ENCODE assay signal across 8 cellular contexts in the genomic region with DNA sequence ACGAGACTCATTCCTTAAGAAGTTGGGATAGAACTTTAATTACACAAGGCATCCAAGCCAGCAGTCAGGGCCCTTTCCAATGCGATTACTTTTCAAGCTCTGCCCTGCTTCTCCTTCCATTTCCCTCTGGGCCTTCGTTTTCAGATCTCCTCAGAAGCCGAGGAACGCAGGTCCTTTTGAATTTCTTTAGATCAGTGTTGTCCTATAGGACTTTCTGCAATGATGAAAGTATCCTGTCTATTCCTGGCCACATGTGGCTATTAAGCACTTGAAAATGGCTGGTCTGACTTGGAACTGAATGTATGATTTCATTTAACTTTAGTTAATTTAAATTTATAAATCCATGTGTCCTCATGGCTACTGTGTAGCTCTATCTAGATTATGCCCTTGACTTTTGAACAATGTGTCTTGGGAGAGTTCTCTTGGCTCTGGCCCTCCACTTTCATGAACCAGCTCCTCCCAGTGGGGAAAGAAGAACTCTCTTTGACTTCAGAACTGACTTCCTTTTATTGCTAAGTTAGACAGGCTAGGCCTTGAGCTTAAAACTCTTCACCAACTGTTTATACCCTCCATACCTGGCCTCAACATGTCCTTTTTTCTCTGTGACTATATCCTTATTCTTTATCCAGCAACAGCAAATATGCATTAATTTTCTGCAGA. TPM values are rescaled to one million over a fixed set of nuclear protein-coding genes. Genes with fewer than 3 reads are reported as not detected.
DNase-seq lines count a peak whose midpoint lies in the region; ATAC-seq and TF ChIP-seq lines count a peak whose summit lies in the region.

No MANE protein-coding gene starts in this region.

- no peaks in the 10 kb centered on the region for H3K27me3 ChIP-seq in BLaER1
- no peaks in the 10 kb centered on the region for H3K27me3 ChIP-seq in ascending aorta
- no peaks in the 10 kb centered on the region for H3K27me3 ChIP-seq in aorta (ENCODE audit: control insufficient read depth in 1 of 2, insufficient read depth in 2 of 2, low read length in 1 of 2)

- H3K36me3 ChIP-seq in BLaER1 (peaks cover 92% of the 10 kb centered on the region), ascending aorta (peaks cover 7 to 20% of the 10 kb centered on the region in 2 donors), aorta (ENCODE audit: control insufficient read depth in 1 of 2, insufficient read depth in 2 of 2, low read length in 1 of 2) (no peaks in the 10 kb centered on the region)

- H3K4me1 ChIP-seq in BLaER1 (peaks cover 99% of the 10 kb centered on the region), ascending aorta (peaks cover 20 to 65% of the 10 kb centered on the region in 2 donors), aorta (ENCODE audit: control insufficient read depth in 1 of 2, insufficient read depth in 2 of 2, low read length in 2 of 2) (peaks cover 5 to 15% of the 10 kb centered on the region in 2 donors)

- H3K4me3 ChIP-seq in BLaER1 = no peak overlapping the region
- no peak overlapping the region for H3K4me3 ChIP-seq in ascending aorta
- no peak overlapping the region for H3K4me3 ChIP-seq in aorta (ENCODE audit: low read length in 2 of 2)

- no peak for ATAC-seq in HG03175 (IDR thresholded peaks at IDR 0.05; ENCODE audit: unreplicated experiment)
- ATAC-seq in aorta (ENCODE audit: low FRiP score) = no peak
- ATAC-seq in GM19023 (IDR thresholded peaks at IDR 0.05; ENCODE audit: unreplicated experiment) = no peak

- no peaks in the 10 kb centered on the region for H3K9me3 ChIP-seq in BLaER1
- H3K9me3 ChIP-seq in ascending aorta = no peaks in the 10 kb centered on the region
- peaks cover 2% of the 10 kb centered on the region for H3K9me3 ChIP-seq in aorta (ENCODE audit: control insufficient read depth, low read length)

- DNase-seq in KG1 (lab: John Stamatoyannopoulos, UW) (peak; percentile 28), ascending aorta (ENCODE audit: low spot score in 2 of 2) (no peak), left kidney (ENCODE audit: low read depth, low spot score) (peak; percentile 20), COLO829 (ENCODE audit: low spot score) (no peak), aorta (no peak)

- intact Hi-C loops in ascending aorta (cut with DNase I) = no loop called here
- intact Hi-C loops in aorta (cut with DNase I) = loop anchor here in 1 of 2 donors (5.0 kb wide), 1 partner anchor 48 kb away; no protein-coding TSS in a partner anchor

- TF ChIP-seq CTCF in ascending aorta (IDR thresholded peaks at IDR 0.05) = no peak

- H3K4me2 ChIP-seq in BLaER1 = peak overlapping the region; percentile 53

- 74 to 91% methylated on average over 5 of the region's 5 CpGs for WGBS in aorta, 2 donors

- peaks cover 100% of the 10 kb centered on the region for H4K20me1 ChIP-seq in BLaER1

- H3K9ac ChIP-seq in BLaER1 = peak overlapping the region; percentile 49

- H3K27ac ChIP-seq in BLaER1 = peak overlapping the region; percentile 12; the same call in 1 of the 2 replicates
- peak overlapping the region; percentile 54 to 82 for H3K27ac ChIP-seq in ascending aorta
- H3K27ac ChIP-seq in aorta (ENCODE audit: low read depth in 1 of 2, low read length in 2 of 2) = peak overlapping the region in 1 of 2 donors; percentile 40

RNA-seq across cellular contexts. Expression of gene TGFBR2, which starts 22.7 kb away (rescaled TPM):
- total RNA-seq in ascending aorta = 343 TPM
- total RNA-seq in aorta = 100 to 1,000 TPM; 279 to 303 TPM
- polyA plus RNA-seq in aorta = 100 to 1,000 TPM in 1 of 2 donors, 10 to 100 TPM in 1; 57.3 to 153 TPM

Comparison
In these comparisons a context has a peak if more than half of its experiments do, and no peak if none do; other contexts are left out.
1. DNase-seq: peak in KG1 (single experiment) and left kidney (single experiment); none in ascending aorta (0 of 2), COLO829 (single experiment) and aorta (0 of 2).